In the genomic region with DNA sequence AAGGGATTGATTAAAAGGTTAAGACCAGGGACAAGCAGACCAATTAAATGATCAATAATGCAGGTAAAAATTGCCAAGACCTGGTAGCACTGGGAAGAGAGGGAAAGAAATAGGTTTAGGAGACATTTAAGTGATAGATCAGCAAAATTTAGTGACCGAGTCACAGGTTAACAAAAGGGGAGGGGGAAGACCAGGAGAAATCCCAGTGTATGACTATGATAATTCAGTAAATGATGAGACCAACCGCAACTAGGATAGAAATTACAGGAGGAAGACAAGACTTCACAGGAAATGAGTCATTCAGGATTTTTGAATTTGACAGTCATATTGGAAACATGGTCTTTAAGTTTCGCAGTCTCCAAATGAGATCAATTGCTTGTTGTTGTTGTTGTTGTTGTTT, we compare ENCODE assay signal across 26 cellular contexts.
A peak's percentile ranks its signal among the peaks of the same experiment; 100 is the strongest.
DNase-seq lines count a peak whose midpoint lies in the region; ATAC-seq and TF ChIP-seq lines count a peak whose summit lies in the region.
"Had no signal": no experiment of that assay in that cellular context is flagged by ENCODE, and none has a peak within 500 bp of the region (broad histone marks: within the 10 kb centered on the region; RNA-seq: fewer than 3 reads in every experiment).

No MANE protein-coding gene starts in this region.

- H3K27ac ChIP-seq in coronary artery = peak overlapping the region; percentile 13 to 39
- no peak overlapping the region for H3K27ac ChIP-seq in PC-9
- H3K27ac ChIP-seq: body of pancreas, suprapubic skin had no signal

- POLR2A ChIA-PET in activated CD4-positive, alpha-beta T cell treated with anti-CD3 and anti-CD28 coated beads for 36 hours (lab: Charles Lee) = no interaction called here
- POLR2A ChIA-PET in PC-9 (lab: Charles Lee; ENCODE audit: unreplicated experiment) = no interaction called here

- no peak overlapping the region for H3K4me2 ChIP-seq in PC-9

- H3K4me1 Mint-ChIP-seq in activated CD4-positive, alpha-beta T cell treated with anti-CD3 and anti-CD28 coated beads for 36 hours = peaks cover 3% of the 10 kb centered on the region
- H3K4me1 Mint-ChIP-seq in activated CD4-positive, alpha-beta T cell treated with anti-CD3 and anti-CD28 coated beads, Interleukin-2, amount 10 ng/mL, durations not matched to agents 24 days and 14 days = no peaks in the 10 kb centered on the region
- H3K4me1 Mint-ChIP-seq in progenitor cell of endocrine pancreas (ENCODE audit: low read depth) = peaks cover 42% of the 10 kb centered on the region
- H3K4me1 Mint-ChIP-seq: activated naive CD8-positive, alpha-beta T cell treated with anti-CD3 and anti-CD28 coated beads, Interleukin-2, amount 10 ng/mL, durations not matched to agents 7 days and 5 days had no signal

- no peak for TF ChIP-seq CTCF in coronary artery (IDR thresholded peaks at IDR 0.05)
- no peak for TF ChIP-seq CTCF in progenitor cell of endocrine pancreas (IDR thresholded peaks at IDR 0.05; ENCODE audit: unreplicated experiment)
- TF ChIP-seq CTCF in PC-9 (conservative IDR thresholded peaks at IDR 0.05) = no peak

- DNase-seq in activated CD4-positive, alpha-beta T cell treated with anti-CD3 and anti-CD28 coated beads for 36 hours = no peak
- no peak for DNase-seq in activated CD4-positive, alpha-beta T cell treated with anti-CD3 and anti-CD28 coated beads, Interleukin-2, amount 10 ng/mL, durations not matched to agents 24 days and 14 days
- DNase-seq in M059J (ENCODE audit: low read depth) (peak; percentile 21), coronary artery (ENCODE audit: low spot score) (no peak), progenitor cell of endocrine pancreas (ENCODE audit: low spot score, unreplicated experiment) (no peak), DMS 273 treated with DMSO at 0.1 percent for 48 hours (lab: John Stamatoyannopoulos, UW) (no peak), PC-9 (no peak)
- DNase-seq: activated B cell treated with CpG ODN at 0.5 μM for 24 hours; activated CD4-positive, alpha-beta memory T cell treated with anti-CD3 and anti-CD28 coated beads for 36 hours; activated effector memory CD4-positive, alpha-beta T cell treated with Interleukin-2 at 50 U/mL for 16 hours; activated naive CD8-positive, alpha-beta T cell treated with anti-CD3 and anti-CD28 coated beads, Interleukin-2, amount 10 ng/mL, durations not matched to agents 7 days and 5 days; body of pancreas; effector memory CD8-positive, alpha-beta T cell; mesenchymal stem cell; MG63; naive B cell; NCI-H2081 treated with DMSO at 0.1 percent for 48 hours; NCI-H345; NCI-H774; occipital lobe; small intestine; stimulated activated CD4-positive, alpha-beta T cell treated with anti-CD3 and anti-CD28 coated beads, Interleukin-1b, Interleukin-23, amount 100 ng/mL, for 48 hours; T1000 had no signal

- no peaks in the 10 kb centered on the region for H3K4me1 ChIP-seq in PC-9 (replicated peaks; ENCODE audit: insufficient read depth)

- H3K9me2 ChIP-seq in PC-9 (ENCODE audit: insufficient read depth) = no peaks in the 10 kb centered on the region

- BruUV-seq in PC-9 (replicated peaks; lab: Mats Ljungman, UMichigan) = no TSS peak

- no peak overlapping the region for H3K4me3 ChIP-seq in coronary artery
- no peak overlapping the region for H3K4me3 ChIP-seq in PC-9
- H3K4me3 ChIP-seq: body of pancreas, HAP-1, MG63, suprapubic skin had no signal

- no peaks in the 10 kb centered on the region for H3K36me3 ChIP-seq in PC-9 (ENCODE audit: low read depth)
- H3K36me3 ChIP-seq: HAP-1, MG63, suprapubic skin had no signal

- CTCF ChIA-PET in activated CD4-positive, alpha-beta T cell treated with anti-CD3 and anti-CD28 coated beads for 36 hours (lab: Charles Lee) = no interaction called here
- CTCF ChIA-PET in PC-9 (lab: Charles Lee) = no interaction called here

- H3K9me3 ChIP-seq in PC-9 (ENCODE audit: insufficient read depth, low read depth) = no peaks in the 10 kb centered on the region
- H3K9me3 ChIP-seq: body of pancreas, HAP-1, MG63, suprapubic skin had no signal

- H2AFZ ChIP-seq in PC-9 = no peak overlapping the region

- H3K4me3 Mint-ChIP-seq in activated CD4-positive, alpha-beta T cell treated with anti-CD3 and anti-CD28 coated beads for 36 hours = no peak overlapping the region
- no peak overlapping the region for H3K4me3 Mint-ChIP-seq in activated CD4-positive, alpha-beta T cell treated with anti-CD3 and anti-CD28 coated beads, Interleukin-2, amount 10 ng/mL, durations not matched to agents 24 days and 14 days
- no peak overlapping the region for H3K4me3 Mint-ChIP-seq in progenitor cell of endocrine pancreas (ENCODE audit: low read depth)
- H3K4me3 Mint-ChIP-seq: activated B cell treated with CpG ODN at 0.5 μM for 24 hours; activated CD4-positive, alpha-beta memory T cell treated with anti-CD3 and anti-CD28 coated beads for 36 hours; activated naive CD8-positive, alpha-beta T cell treated with anti-CD3 and anti-CD28 coated beads, Interleukin-2, amount 10 ng/mL, durations not matched to agents 7 days and 5 days; effector memory CD8-positive, alpha-beta T cell had no signal

- intact Hi-C loops in activated CD4-positive, alpha-beta T cell treated with anti-CD3 and anti-CD28 coated beads for 36 hours (cut with DNase I, micrococcal nuclease) = no loop called here
- intact Hi-C loops in activated CD4-positive, alpha-beta T cell treated with anti-CD3 and anti-CD28 coated beads, Interleukin-2, amount 10 ng/mL, durations not matched to agents 24 days and 14 days (cut with micrococcal nuclease) = no loop called here
- intact Hi-C loops in PC-9 (cut with micrococcal nuclease; ENCODE audit: unreplicated experiment) = no loop called here

- H4K20me1 ChIP-seq in PC-9 (ENCODE audit: insufficient read depth) = no peaks in the 10 kb centered on the region

- no peak overlapping the region for H3K27ac Mint-ChIP-seq in activated CD4-positive, alpha-beta T cell treated with anti-CD3 and anti-CD28 coated beads for 36 hours
- H3K27ac Mint-ChIP-seq in activated CD4-positive, alpha-beta T cell treated with anti-CD3 and anti-CD28 coated beads, Interleukin-2, amount 10 ng/mL, durations not matched to agents 24 days and 14 days = no peak overlapping the region
- H3K27ac Mint-ChIP-seq in progenitor cell of endocrine pancreas = peak overlapping the region; percentile 35
- H3K27ac Mint-ChIP-seq: activated B cell treated with CpG ODN at 0.5 μM for 24 hours; activated CD4-positive, alpha-beta memory T cell treated with anti-CD3 and anti-CD28 coated beads for 36 hours; activated naive CD8-positive, alpha-beta T cell treated with anti-CD3 and anti-CD28 coated beads, Interleukin-2, amount 10 ng/mL, durations not matched to agents 7 days and 5 days; effector memory CD8-positive, alpha-beta T cell had no signal

- H3K36me3 Mint-ChIP-seq in activated CD4-positive, alpha-beta T cell treated with anti-CD3 and anti-CD28 coated beads for 36 hours (ENCODE audit: low read depth) = no peaks in the 10 kb centered on the region
- no peaks in the 10 kb centered on the region for H3K36me3 Mint-ChIP-seq in activated CD4-positive, alpha-beta T cell treated with anti-CD3 and anti-CD28 coated beads, Interleukin-2, amount 10 ng/mL, durations not matched to agents 24 days and 14 days (ENCODE audit: low read depth)
- peaks cover 3% of the 10 kb centered on the region for H3K36me3 Mint-ChIP-seq in progenitor cell of endocrine pancreas (ENCODE audit: insufficient read depth)
- H3K36me3 Mint-ChIP-seq: activated CD4-positive, alpha-beta memory T cell treated with anti-CD3 and anti-CD28 coated beads for 36 hours; activated naive CD8-positive, alpha-beta T cell treated with anti-CD3 and anti-CD28 coated beads, Interleukin-2, amount 10 ng/mL, durations not matched to agents 7 days and 5 days had no signal

- no peaks in the 10 kb centered on the region for H3K79me2 ChIP-seq in PC-9 (ENCODE audit: low read depth)

- peak; percentile 36 for ATAC-seq in activated CD4-positive, alpha-beta T cell treated with anti-CD3 and anti-CD28 coated beads for 36 hours
- no peak for ATAC-seq in HG02642 (IDR thresholded peaks at IDR 0.05; ENCODE audit: poor library complexity, unreplicated experiment)
- ATAC-seq: body of pancreas; effector memory CD8-positive, alpha-beta T cell had no signal

- no peaks in the 10 kb centered on the region for H3K27me3 ChIP-seq in PC-9 (ENCODE audit: insufficient read depth, low read depth)
- H3K27me3 ChIP-seq: body of pancreas, MG63, suprapubic skin had no signal

- no peaks in the 10 kb centered on the region for H3K27me3 Mint-ChIP-seq in activated CD4-positive, alpha-beta T cell treated with anti-CD3 and anti-CD28 coated beads for 36 hours
- H3K27me3 Mint-ChIP-seq in activated CD4-positive, alpha-beta T cell treated with anti-CD3 and anti-CD28 coated beads, Interleukin-2, amount 10 ng/mL, durations not matched to agents 24 days and 14 days = no peaks in the 10 kb centered on the region
- H3K27me3 Mint-ChIP-seq in progenitor cell of endocrine pancreas = no peaks in the 10 kb centered on the region
- H3K27me3 Mint-ChIP-seq: activated B cell treated with CpG ODN at 0.5 μM for 24 hours; activated CD4-positive, alpha-beta memory T cell treated with anti-CD3 and anti-CD28 coated beads for 36 hours; effector memory CD8-positive, alpha-beta T cell; naive B cell had no signal

- H3K9me3 Mint-ChIP-seq in activated CD4-positive, alpha-beta T cell treated with anti-CD3 and anti-CD28 coated beads for 36 hours (ENCODE audit: low read depth) = no peaks in the 10 kb centered on the region
- H3K9me3 Mint-ChIP-seq in activated CD4-positive, alpha-beta T cell treated with anti-CD3 and anti-CD28 coated beads, Interleukin-2, amount 10 ng/mL, durations not matched to agents 24 days and 14 days = no peaks in the 10 kb centered on the region
- H3K9me3 Mint-ChIP-seq in progenitor cell of endocrine pancreas (ENCODE audit: low read depth) = peaks cover 5% of the 10 kb centered on the region
- H3K9me3 Mint-ChIP-seq: activated B cell treated with CpG ODN at 0.5 μM for 24 hours; activated CD4-positive, alpha-beta memory T cell treated with anti-CD3 and anti-CD28 coated beads for 36 hours; activated naive CD8-positive, alpha-beta T cell treated with anti-CD3 and anti-CD28 coated beads, Interleukin-2, amount 10 ng/mL, durations not matched to agents 7 days and 5 days; naive B cell had no signal

- no peaks in the 10 kb centered on the region for H3F3A ChIP-seq in PC-9 (ENCODE audit: insufficient read depth, low read depth)
